In genomic region chr19:15180451-15181390, GRCh38 we compare ENCODE assay signal across 12 cellular contexts. TPM values are rescaled to one million over a fixed set of nuclear protein-coding genes. Genes with fewer than 3 reads are reported as not detected.
A peak's percentile ranks its signal among the peaks of the same experiment; 100 is the strongest.
DNase-seq lines count a peak whose midpoint lies in the region; ATAC-seq and TF ChIP-seq lines count a peak whose summit lies in the region.
"Had no signal": no experiment of that assay in that cellular context is flagged by ENCODE, and none has a peak within 500 bp of the region (broad histone marks: within the 10 kb centered on the region; RNA-seq: fewer than 3 reads in every experiment).

No MANE protein-coding gene starts in this region.

- H3K4me3 ChIP-seq in GM23338 (no peak overlapping the region), colonic mucosa (peak overlapping the region; percentile 20), neural progenitor cell (no peak overlapping the region)
- H3K4me3 ChIP-seq in naive thymus-derived CD4-positive, alpha-beta T cell (ENCODE audit: low read length), result no peak overlapping the region

- H3K9me3 ChIP-seq in colonic mucosa (no peaks in the 10 kb centered on the region), neural progenitor cell (ENCODE audit: low read depth) (no peaks in the 10 kb centered on the region)
- no peaks in the 10 kb centered on the region for H3K9me3 ChIP-seq in naive thymus-derived CD4-positive, alpha-beta T cell (ENCODE audit: control insufficient read depth in 2 of 3, low read length in 3 of 3)

- 0 out of 2 replicates have a peak, but pooled peaks cover 3% of the 10 kb centered on the region for H3K79me2 ChIP-seq in GM23338 (replicated peaks; ENCODE audit: insufficient read depth)
- no peaks in the 10 kb centered on the region for H3K79me2 ChIP-seq in neural progenitor cell (ENCODE audit: low read depth)

- CTCF ChIA-PET in naive thymus-derived CD4-positive, alpha-beta T cell (lab: Charles Lee), result interaction anchor here (0.6 kb wide), 1 partner anchor 377 kb away, joined by 3 read pairs; no protein-coding TSS in a partner anchor

- H3K27ac ChIP-seq in GM23338 (ENCODE audit: low read depth), result peak overlapping the region; percentile 76; the same call in 1 of the 2 replicates
- H3K27ac ChIP-seq in colonic mucosa, result no peak overlapping the region
- no peak overlapping the region for H3K27ac ChIP-seq in neural progenitor cell
- H3K27ac ChIP-seq in naive thymus-derived CD4-positive, alpha-beta T cell (ENCODE audit: low read depth, low read length), result no peak overlapping the region

- TF ChIP-seq CTCF in GM23338 (conservative IDR thresholded peaks at IDR 0.05; ENCODE audit: low read depth in 2 of 2) (no peak), colonic mucosa (IDR thresholded peaks at IDR 0.05) (no peak), neural progenitor cell (IDR thresholded peaks at IDR 0.05) (no peak), osteocyte (IDR thresholded peaks at IDR 0.05) (no peak)

- H2AFZ ChIP-seq in GM23338, result no peak overlapping the region
- no peak overlapping the region for H2AFZ ChIP-seq in neural progenitor cell (replicated peaks)

- ATAC-seq in GM23338, result peak; percentile 82
- ATAC-seq in naive thymus-derived CD4-positive, alpha-beta T cell, result no peak
- ATAC-seq in HG03378 (IDR thresholded peaks at IDR 0.05; ENCODE audit: unreplicated experiment), result no peak
- ATAC-seq: HCT116 had no signal

- DNase-seq in GM23338 (ENCODE audit: low spot score) (peak; percentile 80), NCI-H2171 treated with DMSO at 0.1 percent for 48 hours (lab: John Stamatoyannopoulos, UW) (peak; percentile 54), colonic mucosa (peak; percentile 65), neural progenitor cell (ENCODE audit: low spot score) (peak; percentile 47), T1000 (lab: John Stamatoyannopoulos, UW) (no peak), osteocyte (ENCODE audit: extremely low spot score, unreplicated experiment) (no peak)
- no peak for DNase-seq in naive thymus-derived CD4-positive, alpha-beta T cell
- DNase-seq: activated naive CD8-positive, alpha-beta T cell treated with anti-CD3 and anti-CD28 coated beads for 36 hours; KBM-7; occipital lobe had no signal

- peaks cover 64% of the 10 kb centered on the region for H3K36me3 Mint-ChIP-seq in GM23338 (ENCODE audit: low read depth)
- peaks cover 32% of the 10 kb centered on the region for H3K36me3 Mint-ChIP-seq in neural progenitor cell
- no peaks in the 10 kb centered on the region for H3K36me3 Mint-ChIP-seq in naive thymus-derived CD4-positive, alpha-beta T cell
- peaks cover 31% of the 10 kb centered on the region for H3K36me3 Mint-ChIP-seq in osteocyte (ENCODE audit: unreplicated experiment)
- H3K36me3 Mint-ChIP-seq: activated naive CD8-positive, alpha-beta T cell treated with anti-CD3 and anti-CD28 coated beads for 36 hours had no signal

- H3K4me1 Mint-ChIP-seq in GM23338 (peaks cover 19% of the 10 kb centered on the region), neural progenitor cell (peaks cover 7% of the 10 kb centered on the region), osteocyte (ENCODE audit: unreplicated experiment) (peaks cover 5% of the 10 kb centered on the region)
- H3K4me1 Mint-ChIP-seq in naive thymus-derived CD4-positive, alpha-beta T cell, result peaks cover 4 to 7% (median 5%) of the 10 kb centered on the region in 7 donors

- H3K27me3 ChIP-seq in GM23338 (ENCODE audit: insufficient read depth) (no peaks in the 10 kb centered on the region), colonic mucosa (peaks cover 3% of the 10 kb centered on the region), neural progenitor cell (no peaks in the 10 kb centered on the region)
- no peaks in the 10 kb centered on the region for H3K27me3 ChIP-seq in naive thymus-derived CD4-positive, alpha-beta T cell (ENCODE audit: control insufficient read depth in 2 of 2, insufficient read depth in 2 of 2, low read length in 2 of 2)

- peaks cover 14% of the 10 kb centered on the region for H4K20me1 ChIP-seq in GM23338 (replicated peaks; ENCODE audit: insufficient read depth)
- peaks cover 59% of the 10 kb centered on the region for H4K20me1 ChIP-seq in neural progenitor cell (ENCODE audit: low read depth)

- intact Hi-C loops in colonic mucosa (cut with DNase I), result no loop called here
- intact Hi-C loops in naive thymus-derived CD4-positive, alpha-beta T cell (cut with micrococcal nuclease), result no loop called here

- H3K4me3 Mint-ChIP-seq in GM23338, result no peak overlapping the region; the same call in 1 of the 3 replicates
- peak overlapping the region; percentile 2 for H3K4me3 Mint-ChIP-seq in neural progenitor cell
- peak overlapping the region in 1 of 10 donors; percentile 14 for H3K4me3 Mint-ChIP-seq in naive thymus-derived CD4-positive, alpha-beta T cell
- no peak overlapping the region for H3K4me3 Mint-ChIP-seq in osteocyte (ENCODE audit: unreplicated experiment)
- H3K4me3 Mint-ChIP-seq: activated naive CD8-positive, alpha-beta T cell treated with anti-CD3 and anti-CD28 coated beads for 36 hours had no signal

- H3K27me3 Mint-ChIP-seq in GM23338 (ENCODE audit: insufficient read depth, low read depth, poor library complexity) (peaks cover 3% of the 10 kb centered on the region), neural progenitor cell (ENCODE audit: insufficient read depth, low read depth) (peaks cover 7% of the 10 kb centered on the region), osteocyte (ENCODE audit: unreplicated experiment) (no peaks in the 10 kb centered on the region)
- H3K27me3 Mint-ChIP-seq in naive thymus-derived CD4-positive, alpha-beta T cell, result peaks cover 0 to 16% (median 6%) of the 10 kb centered on the region in 5 donors

- no peaks in the 10 kb centered on the region for H3K36me3 ChIP-seq in GM23338 (ENCODE audit: insufficient read depth)
- H3K36me3 ChIP-seq in colonic mucosa, result no peaks in the 10 kb centered on the region
- H3K36me3 ChIP-seq in neural progenitor cell, result peaks cover 3% of the 10 kb centered on the region
- no peaks in the 10 kb centered on the region for H3K36me3 ChIP-seq in naive thymus-derived CD4-positive, alpha-beta T cell (ENCODE audit: control insufficient read depth in 2 of 3, insufficient read depth in 3 of 3, low read length in 3 of 3)

- H3K27ac Mint-ChIP-seq in GM23338 (peak overlapping the region; percentile 83), neural progenitor cell (no peak overlapping the region), osteocyte (ENCODE audit: unreplicated experiment) (no peak overlapping the region)
- H3K27ac Mint-ChIP-seq in naive thymus-derived CD4-positive, alpha-beta T cell, result no peak overlapping the region
- H3K27ac Mint-ChIP-seq: activated naive CD8-positive, alpha-beta T cell treated with anti-CD3 and anti-CD28 coated beads for 36 hours had no signal

- POLR2A ChIA-PET in naive thymus-derived CD4-positive, alpha-beta T cell (lab: Charles Lee), result interaction anchor here (1.0 kb wide), 1 partner anchor 239 kb away, joined by 3 read pairs; no protein-coding TSS in a partner anchor

- H3K4me2 ChIP-seq in GM23338, result peak overlapping the region; percentile 43; the same call in 1 of the 2 replicates
- no peak overlapping the region for H3K4me2 ChIP-seq in neural progenitor cell

- H3K9me2 ChIP-seq in GM23338 (ENCODE audit: insufficient read depth), result no peaks in the 10 kb centered on the region

- peak overlapping the region in 1 of 2 donors; percentile 43 for H3K9ac ChIP-seq in colonic mucosa (ENCODE audit: low read depth in 2 of 2, low read length in 2 of 2)
- H3K9ac ChIP-seq in neural progenitor cell, result no peak overlapping the region

- no peaks in the 10 kb centered on the region for H3K9me3 Mint-ChIP-seq in GM23338
- no peaks in the 10 kb centered on the region for H3K9me3 Mint-ChIP-seq in neural progenitor cell
- H3K9me3 Mint-ChIP-seq in naive thymus-derived CD4-positive, alpha-beta T cell, result no peaks in the 10 kb centered on the region
- no peaks in the 10 kb centered on the region for H3K9me3 Mint-ChIP-seq in osteocyte (ENCODE audit: unreplicated experiment)
- H3K9me3 Mint-ChIP-seq: activated naive CD8-positive, alpha-beta T cell treated with anti-CD3 and anti-CD28 coated beads for 36 hours had no signal

- H3K4me1 ChIP-seq in GM23338 (ENCODE audit: insufficient read depth) (no peaks in the 10 kb centered on the region), colonic mucosa (no peaks in the 10 kb centered on the region), neural progenitor cell (no peaks in the 10 kb centered on the region)
- H3K4me1 ChIP-seq in naive thymus-derived CD4-positive, alpha-beta T cell (ENCODE audit: control insufficient read depth in 2 of 2, insufficient read depth in 2 of 2, low read length in 2 of 2), result peaks cover 0 to 5% of the 10 kb centered on the region in 2 donors

- peaks cover 29% of the 10 kb centered on the region for H3F3A ChIP-seq in GM23338 (replicated peaks; ENCODE audit: low read depth)
- peaks cover 43% of the 10 kb centered on the region for H3F3A ChIP-seq in neural progenitor cell (ENCODE audit: low read depth)

TF ChIP-seq in GM23338, 12 proteins besides CTCF, POLR2A, EP300 and RAD21 (continues in another document):
- TF ChIP-seq ZNF331 (CRISPR knock-in tag; IDR thresholded peaks at IDR 0.05; ENCODE audit: low read depth) (no peak), STAT1 (IDR thresholded peaks at IDR 0.05; ENCODE audit: unreplicated experiment) (no peak), ZNF114 (CRISPR knock-in tag; IDR thresholded peaks at IDR 0.05) (no peak), ETS1 (IDR thresholded peaks at IDR 0.05) (no peak)

RNA-seq across cellular contexts. Expression of gene NOTCH3, which starts 20.1 kb away (rescaled TPM):
- total RNA-seq in GM23338 (2014; rRNA removed; shearing (Covaris generic)), result 151 and 172 TPM in 2 replicates
- polyA plus RNA-seq in GM23338 (2016; fragmentation: Nextera tagmentation; extraction: Ambion mirVana), result 24.3 and 25.0 TPM in 2 replicates
- total RNA-seq in colonic mucosa (10 to 100 TPM in 1 of 2 donors, 1 to 10 TPM in 1; 4.4 to 10.5 TPM), neural progenitor cell (ENCODE audit: low replicate concordance) (17.1 and 71.8 TPM in 2 replicates), osteocyte (178 and 200 TPM in 2 replicates)
- total RNA-seq in naive thymus-derived CD4-positive, alpha-beta T cell, result under 1 TPM in 4 of 5 experiments, not detected in 1; 0.19 to 0.80 (median 0.30) TPM
- polyA plus RNA-seq in naive thymus-derived CD4-positive, alpha-beta T cell, result not detected

RNA-seq across cellular contexts. Expression of gene EPHX3, which starts 51.5 kb away (rescaled TPM):
- 15.0 and 24.8 TPM in 2 replicates for total RNA-seq in GM23338 (2014; rRNA removed; shearing (Covaris generic))
- polyA plus RNA-seq in GM23338 (2016; fragmentation: Nextera tagmentation; extraction: Ambion mirVana), result 19.7 and 19.8 TPM in 2 replicates
- total RNA-seq in colonic mucosa, result under 1 TPM; 0.53 to 0.82 TPM
- total RNA-seq in neural progenitor cell (ENCODE audit: low replicate concordance), result 2.2 and 2.3 TPM in 2 replicates
- total RNA-seq in naive thymus-derived CD4-positive, alpha-beta T cell, result under 1 TPM in 2 of 5 experiments, not detected in 3; 0.32 to 0.42 TPM
- polyA plus RNA-seq in naive thymus-derived CD4-positive, alpha-beta T cell, result not detected
- total RNA-seq in osteocyte, result not detected in 2 replicates
- total RNA-seq: activated naive CD8-positive, alpha-beta T cell treated with anti-CD3 and anti-CD28 coated beads for 36 hours; occipital lobe had no signal

Comparison
In these comparisons a context has a peak if more than half of its experiments do, and no peak if none do; other contexts are left out.
1. DNase-seq: peak in GM23338 (single experiment), NCI-H2171 treated with DMSO at 0.1 percent for 48 hours (single experiment), colonic mucosa (single experiment) and neural progenitor cell (single experiment); none in T1000 (single experiment), naive thymus-derived CD4-positive, alpha-beta T cell (0 of 9) and osteocyte (single experiment).